ENCODE assay signal across 20 cellular contexts in genomic region chr22:42298746-42299145, GRCh38. TPM values are rescaled to one million over a fixed set of nuclear protein-coding genes. Genes with fewer than 3 reads are reported as not detected.
DNase-seq lines count a peak whose midpoint lies in the region; ATAC-seq lines count a peak whose summit lies in the region.
"Had no signal": no experiment of that assay in that cellular context is flagged by ENCODE, and none has a peak within 500 bp of the region (broad histone marks: within the 10 kb centered on the region; RNA-seq: fewer than 3 reads in every experiment).

No MANE protein-coding gene starts in this region.

- H3K27ac ChIP-seq in Karpas-422 (ENCODE audit: low read length) = peak overlapping the region; percentile 96
- H3K27ac ChIP-seq: adrenal gland, coronary artery had no signal

- H3K79me2 ChIP-seq in Karpas-422 (ENCODE audit: low read length) = 0 out of 2 replicates have a peak, but pooled peaks cover 3% of the 10 kb centered on the region

- DNase-seq in activated naive CD4-positive, alpha-beta T cell treated with Interleukin-2 at 50 U/mL for 16 hours = no peak
- DNase-seq in Karpas-422 (no peak), immature natural killer cell (no peak), NCI-H1694 (lab: John Stamatoyannopoulos, UW) (no peak), ecto neural progenitor cell (ENCODE audit: low spot score) (no peak)
- DNase-seq: ACHN; activated CD4-positive, CD25-positive, alpha-beta regulatory T cell treated with anti-CD3 and anti-CD28 coated beads, Interleukin-2, amount 50 U/mL, for 72 hours; adrenal gland; Kasumi-1; kidney glomerular epithelial cell; NCI-H1930; NCI-H226; NCI-H774; OCI-M1; substantia nigra had no signal

- H3K4me3 Mint-ChIP-seq in activated naive CD4-positive, alpha-beta T cell treated with anti-CD3 and anti-CD28 coated beads, Interleukin-2, amount 50 U/mL, for 24 hours = peak overlapping the region; percentile 15
- peak overlapping the region in 4 of 5 donors; percentile 49 to 85 (median 53) for H3K4me3 Mint-ChIP-seq in immature natural killer cell
- H3K4me3 Mint-ChIP-seq in stimulated activated memory B cell treated with anti-CD40 and anti-IgM and Interleukin-4, amounts not matched to agents 10 μg/mL and 1 μg/mL and 100 μg/mL, for 72 hours = no peak overlapping the region

- peak overlapping the region; percentile 99 for H3K4me2 ChIP-seq in Karpas-422 (ENCODE audit: low read depth, low read length, poor library complexity, severe bottlenecking)

- no peaks in the 10 kb centered on the region for H3K9me2 ChIP-seq in Karpas-422 (replicated peaks; ENCODE audit: insufficient read depth, low read length)

- H3K27ac Mint-ChIP-seq in activated naive CD4-positive, alpha-beta T cell treated with anti-CD3 and anti-CD28 coated beads, Interleukin-2, amount 50 U/mL, for 24 hours = no peak overlapping the region
- H3K27ac Mint-ChIP-seq in immature natural killer cell = peak overlapping the region in 1 of 6 donors; percentile 20
- H3K27ac Mint-ChIP-seq in stimulated activated memory B cell treated with anti-CD40 and anti-IgM and Interleukin-4, amounts not matched to agents 10 μg/mL and 1 μg/mL and 100 μg/mL, for 72 hours = peak overlapping the region; percentile 68

- H2AFZ ChIP-seq in Karpas-422 (ENCODE audit: low read length) = no peak overlapping the region

- peak overlapping the region; percentile 93 for H3K9ac ChIP-seq in Karpas-422 (ENCODE audit: low read length)

- no peaks in the 10 kb centered on the region for H3K36me3 ChIP-seq in Karpas-422 (ENCODE audit: insufficient read depth, low read length)
- H3K36me3 ChIP-seq: adrenal gland had no signal

- peaks cover 84% of the 10 kb centered on the region for H3K4me1 ChIP-seq in Karpas-422 (ENCODE audit: low read length)

- H3K9me3 Mint-ChIP-seq in activated naive CD4-positive, alpha-beta T cell treated with anti-CD3 and anti-CD28 coated beads, Interleukin-2, amount 50 U/mL, for 24 hours = no peaks in the 10 kb centered on the region
- no peaks in the 10 kb centered on the region for H3K9me3 Mint-ChIP-seq in immature natural killer cell
- no peaks in the 10 kb centered on the region for H3K9me3 Mint-ChIP-seq in stimulated activated memory B cell treated with anti-CD40 and anti-IgM and Interleukin-4, amounts not matched to agents 10 μg/mL and 1 μg/mL and 100 μg/mL, for 72 hours

- H3K27me3 Mint-ChIP-seq in activated naive CD4-positive, alpha-beta T cell treated with anti-CD3 and anti-CD28 coated beads, Interleukin-2, amount 50 U/mL, for 24 hours = no peaks in the 10 kb centered on the region
- peaks cover 0 to 7% (median 4%) of the 10 kb centered on the region in 3 donors for H3K27me3 Mint-ChIP-seq in immature natural killer cell (ENCODE audit: low read depth in 3 of 3)
- peaks cover 16% of the 10 kb centered on the region for H3K27me3 Mint-ChIP-seq in stimulated activated memory B cell treated with anti-CD40 and anti-IgM and Interleukin-4, amounts not matched to agents 10 μg/mL and 1 μg/mL and 100 μg/mL, for 72 hours

- peaks cover 10% of the 10 kb centered on the region; the same call in 1 of the 2 replicates for H4K20me1 ChIP-seq in Karpas-422 (ENCODE audit: insufficient read depth, low read depth, low read length)

- H3K27me3 ChIP-seq in Karpas-422 (ENCODE audit: low read length) = no peaks in the 10 kb centered on the region
- H3K27me3 ChIP-seq: adrenal gland had no signal

- no peak for ATAC-seq in stimulated activated memory B cell treated with anti-CD40 and anti-IgM and Interleukin-4, amounts not matched to agents 10 μg/mL and 1 μg/mL and 100 μg/mL, for 72 hours
- ATAC-seq in HG03439 (IDR thresholded peaks at IDR 0.05; ENCODE audit: unreplicated experiment) = no peak
- ATAC-seq: Right ventricle myocardium inferior had no signal

- no peaks in the 10 kb centered on the region for H3K9me3 ChIP-seq in Karpas-422 (ENCODE audit: low read length)
- H3K9me3 ChIP-seq: adrenal gland had no signal

- no peaks in the 10 kb centered on the region for H3K36me3 Mint-ChIP-seq in activated naive CD4-positive, alpha-beta T cell treated with anti-CD3 and anti-CD28 coated beads, Interleukin-2, amount 50 U/mL, for 24 hours
- H3K36me3 Mint-ChIP-seq in immature natural killer cell = no peaks in the 10 kb centered on the region
- no peaks in the 10 kb centered on the region for H3K36me3 Mint-ChIP-seq in stimulated activated memory B cell treated with anti-CD40 and anti-IgM and Interleukin-4, amounts not matched to agents 10 μg/mL and 1 μg/mL and 100 μg/mL, for 72 hours

- peaks cover 93% of the 10 kb centered on the region for H3K4me1 Mint-ChIP-seq in activated naive CD4-positive, alpha-beta T cell treated with anti-CD3 and anti-CD28 coated beads, Interleukin-2, amount 50 U/mL, for 24 hours
- peaks cover 15 to 23% of the 10 kb centered on the region in 2 donors for H3K4me1 Mint-ChIP-seq in immature natural killer cell
- H3K4me1 Mint-ChIP-seq in stimulated activated memory B cell treated with anti-CD40 and anti-IgM and Interleukin-4, amounts not matched to agents 10 μg/mL and 1 μg/mL and 100 μg/mL, for 72 hours = peaks cover 72% of the 10 kb centered on the region

- peak overlapping the region; percentile 77 for H3K4me3 ChIP-seq in Karpas-422 (ENCODE audit: low read length)
- H3K4me3 ChIP-seq: adrenal gland, coronary artery had no signal

RNA-seq across cellular contexts. Expression of gene TCF20, which starts 28.3 kb away (rescaled TPM):
- total RNA-seq in Karpas-422 (2014; rRNA removed; shearing (Covaris generic); ENCODE audit: low replicate concordance) = 38.1 and 60.1 TPM in 2 replicates
- polyA plus RNA-seq in immature natural killer cell = 1 to 10 TPM in 2 of 3 donors, under 1 TPM in 1; 0.12 to 2.4 (median 1.4) TPM
